1 cellular context compared by ENCODE assay signal in the genomic region with DNA sequence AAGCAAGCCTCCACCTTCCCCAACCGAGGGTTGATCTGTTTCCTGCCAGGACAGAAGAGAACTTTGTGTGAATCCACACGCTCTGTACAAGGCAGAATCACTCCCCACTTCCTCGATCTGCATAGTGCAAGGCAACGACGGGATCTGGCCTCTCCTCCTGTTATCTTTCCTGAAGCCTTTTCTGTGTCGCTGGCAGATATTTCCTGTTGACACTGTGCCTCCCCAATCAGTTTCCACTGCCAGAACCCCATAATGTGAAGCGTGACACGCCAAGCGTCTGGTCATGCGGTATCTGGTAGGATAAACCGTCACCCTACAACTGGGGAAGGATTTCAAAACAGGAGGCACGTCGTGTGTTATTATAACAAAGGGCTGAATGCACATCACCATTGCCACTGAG.
TF ChIP-seq lines count a peak whose summit lies in the region.

No MANE protein-coding gene starts in this region.

TF ChIP-seq in SK-N-SH, 30 proteins besides CTCF, POLR2A, EP300 and RAD21 (continued from another document):
- no peak for TF ChIP-seq ELF1 (IDR thresholded peaks at IDR 0.05)
- TF ChIP-seq NFIC (IDR thresholded peaks at IDR 0.05; ENCODE audit: borderline replicate concordance) = no peak
- no peak for TF ChIP-seq SIN3A (IDR thresholded peaks at IDR 0.05; ENCODE audit: borderline replicate concordance, low read depth, low read length)
- no peak for TF ChIP-seq FOSL2 (IDR thresholded peaks at IDR 0.05; ENCODE audit: borderline replicate concordance, low read depth)
- no peak for TF ChIP-seq POLR2AphosphoS5 (IDR thresholded peaks at IDR 0.05; ENCODE audit: low read depth, low read length)
- TF ChIP-seq, protein P1, sequence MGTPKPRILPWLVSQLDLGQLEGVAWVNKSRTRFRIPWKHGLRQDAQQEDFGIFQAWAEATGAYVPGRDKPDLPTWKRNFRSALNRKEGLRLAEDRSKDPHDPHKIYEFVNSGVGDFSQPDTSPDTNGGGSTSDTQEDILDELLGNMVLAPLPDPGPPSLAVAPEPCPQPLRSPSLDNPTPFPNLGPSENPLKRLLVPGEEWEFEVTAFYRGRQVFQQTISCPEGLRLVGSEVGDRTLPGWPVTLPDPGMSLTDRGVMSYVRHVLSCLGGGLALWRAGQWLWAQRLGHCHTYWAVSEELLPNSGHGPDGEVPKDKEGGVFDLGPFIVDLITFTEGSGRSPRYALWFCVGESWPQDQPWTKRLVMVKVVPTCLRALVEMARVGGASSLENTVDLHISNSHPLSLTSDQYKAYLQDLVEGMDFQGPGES (IDR thresholded peaks at IDR 0.05; ENCODE audit: low read depth, low read length) = no peak
- TF ChIP-seq, protein P2, sequence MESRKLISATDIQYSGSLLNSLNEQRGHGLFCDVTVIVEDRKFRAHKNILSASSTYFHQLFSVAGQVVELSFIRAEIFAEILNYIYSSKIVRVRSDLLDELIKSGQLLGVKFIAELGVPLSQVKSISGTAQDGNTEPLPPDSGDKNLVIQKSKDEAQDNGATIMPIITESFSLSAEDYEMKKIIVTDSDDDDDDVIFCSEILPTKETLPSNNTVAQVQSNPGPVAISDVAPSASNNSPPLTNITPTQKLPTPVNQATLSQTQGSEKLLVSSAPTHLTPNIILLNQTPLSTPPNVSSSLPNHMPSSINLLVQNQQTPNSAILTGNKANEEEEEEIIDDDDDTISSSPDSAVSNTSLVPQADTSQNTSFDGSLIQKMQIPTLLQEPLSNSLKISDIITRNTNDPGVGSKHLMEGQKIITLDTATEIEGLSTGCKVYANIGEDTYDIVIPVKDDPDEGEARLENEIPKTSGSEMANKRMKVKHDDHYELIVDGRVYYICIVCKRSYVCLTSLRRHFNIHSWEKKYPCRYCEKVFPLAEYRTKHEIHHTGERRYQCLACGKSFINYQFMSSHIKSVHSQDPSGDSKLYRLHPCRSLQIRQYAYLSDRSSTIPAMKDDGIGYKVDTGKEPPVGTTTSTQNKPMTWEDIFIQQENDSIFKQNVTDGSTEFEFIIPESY (IDR thresholded peaks at IDR 0.05; ENCODE audit: borderline replicate concordance, low read depth) = no peak
- TF ChIP-seq FOXM1 (IDR thresholded peaks at IDR 0.05; ENCODE audit: low read depth) = no peak
- TF ChIP-seq, protein P3, sequence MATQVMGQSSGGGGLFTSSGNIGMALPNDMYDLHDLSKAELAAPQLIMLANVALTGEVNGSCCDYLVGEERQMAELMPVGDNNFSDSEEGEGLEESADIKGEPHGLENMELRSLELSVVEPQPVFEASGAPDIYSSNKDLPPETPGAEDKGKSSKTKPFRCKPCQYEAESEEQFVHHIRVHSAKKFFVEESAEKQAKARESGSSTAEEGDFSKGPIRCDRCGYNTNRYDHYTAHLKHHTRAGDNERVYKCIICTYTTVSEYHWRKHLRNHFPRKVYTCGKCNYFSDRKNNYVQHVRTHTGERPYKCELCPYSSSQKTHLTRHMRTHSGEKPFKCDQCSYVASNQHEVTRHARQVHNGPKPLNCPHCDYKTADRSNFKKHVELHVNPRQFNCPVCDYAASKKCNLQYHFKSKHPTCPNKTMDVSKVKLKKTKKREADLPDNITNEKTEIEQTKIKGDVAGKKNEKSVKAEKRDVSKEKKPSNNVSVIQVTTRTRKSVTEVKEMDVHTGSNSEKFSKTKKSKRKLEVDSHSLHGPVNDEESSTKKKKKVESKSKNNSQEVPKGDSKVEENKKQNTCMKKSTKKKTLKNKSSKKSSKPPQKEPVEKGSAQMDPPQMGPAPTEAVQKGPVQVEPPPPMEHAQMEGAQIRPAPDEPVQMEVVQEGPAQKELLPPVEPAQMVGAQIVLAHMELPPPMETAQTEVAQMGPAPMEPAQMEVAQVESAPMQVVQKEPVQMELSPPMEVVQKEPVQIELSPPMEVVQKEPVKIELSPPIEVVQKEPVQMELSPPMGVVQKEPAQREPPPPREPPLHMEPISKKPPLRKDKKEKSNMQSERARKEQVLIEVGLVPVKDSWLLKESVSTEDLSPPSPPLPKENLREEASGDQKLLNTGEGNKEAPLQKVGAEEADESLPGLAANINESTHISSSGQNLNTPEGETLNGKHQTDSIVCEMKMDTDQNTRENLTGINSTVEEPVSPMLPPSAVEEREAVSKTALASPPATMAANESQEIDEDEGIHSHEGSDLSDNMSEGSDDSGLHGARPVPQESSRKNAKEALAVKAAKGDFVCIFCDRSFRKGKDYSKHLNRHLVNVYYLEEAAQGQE (IDR thresholded peaks at IDR 0.05; ENCODE audit: low read depth, low read length) = no peak
- no peak for TF ChIP-seq TEAD4 (IDR thresholded peaks at IDR 0.05; ENCODE audit: borderline replicate concordance, insufficient read depth)
- no peak for TF ChIP-seq EZH2phosphoT487 (IDR thresholded peaks at IDR 0.05; ENCODE audit: borderline replicate concordance, low read depth)
- no peak for TF ChIP-seq SMC3 (IDR thresholded peaks at IDR 0.05; ENCODE audit: low read depth, low read length)
- TF ChIP-seq FOXJ3 (CRISPR knock-in tag; IDR thresholded peaks at IDR 0.05) = peak; percentile 89
- TF ChIP-seq GATA2 (CRISPR knock-in tag; IDR thresholded peaks at IDR 0.05) = peak; percentile 85
- TF ChIP-seq TCF12 (IDR thresholded peaks at IDR 0.05) = no peak
- no peak for TF ChIP-seq NRF1 (IDR thresholded peaks at IDR 0.05; ENCODE audit: low read depth, low read length)
